In genomic region chr4:137861682-137862081, GRCh38 we compare ENCODE assay signal across 10 cellular contexts.
DNase-seq lines count a peak whose midpoint lies in the region; ATAC-seq and TF ChIP-seq lines count a peak whose summit lies in the region.
"Had no signal": no experiment of that assay in that cellular context is flagged by ENCODE, and none has a peak within 500 bp of the region (broad histone marks: within the 10 kb centered on the region; RNA-seq: fewer than 3 reads in every experiment).

No MANE protein-coding gene starts in this region.

- H3K9me3 Mint-ChIP-seq in osteocyte (ENCODE audit: unreplicated experiment): no peaks in the 10 kb centered on the region

- no peak overlapping the region for H3K4me3 Mint-ChIP-seq in osteocyte (ENCODE audit: unreplicated experiment)
- H3K4me3 Mint-ChIP-seq: B cell had no signal

- H3K4me1 Mint-ChIP-seq in osteocyte (ENCODE audit: unreplicated experiment): peaks cover 2% of the 10 kb centered on the region
- H3K4me1 Mint-ChIP-seq: B cell had no signal

- no peak for ATAC-seq in GM21825 (IDR thresholded peaks at IDR 0.05; ENCODE audit: unreplicated experiment)

- H3K27ac Mint-ChIP-seq in osteocyte (ENCODE audit: unreplicated experiment): no peak overlapping the region
- H3K27ac Mint-ChIP-seq: B cell had no signal

- TF ChIP-seq CTCF in osteocyte (IDR thresholded peaks at IDR 0.05): peak; percentile 67

- intact Hi-C loops in head of caudate nucleus (cut with DNase I): no loop called here

- H3K27me3 Mint-ChIP-seq in osteocyte (ENCODE audit: unreplicated experiment): no peaks in the 10 kb centered on the region
- H3K27me3 Mint-ChIP-seq: B cell had no signal

- no peaks in the 10 kb centered on the region for H3K36me3 Mint-ChIP-seq in osteocyte (ENCODE audit: unreplicated experiment)

- DNase-seq in DMS 273 (lab: John Stamatoyannopoulos, UW; ENCODE audit: unreplicated experiment) (peak; percentile 18), DMS 273 treated with DMSO at 0.1 percent for 48 hours (lab: John Stamatoyannopoulos, UW) (no peak), LoVo (ENCODE audit: low spot score) (peak; percentile 16), dermis blood vessel endothelial cell (peak; percentile 34), osteocyte (ENCODE audit: extremely low spot score, unreplicated experiment) (no peak), head of caudate nucleus (no peak), cortex of kidney (lab: John Stamatoyannopoulos, UW) (no peak)
- DNase-seq: SHP77 treated with DMSO at 0.1 percent for 48 hours had no signal

Comparison
In these comparisons a context has a peak if more than half of its experiments do, and no peak if none do; other contexts are left out.
1. DNase-seq: peak in DMS 273 (single experiment), LoVo (single experiment) and dermis blood vessel endothelial cell (single experiment); none in DMS 273 treated with DMSO at 0.1 percent for 48 hours (single experiment), osteocyte (single experiment), head of caudate nucleus (0 of 42) and cortex of kidney (single experiment).